In genomic region chr5:74143724-74144330, GRCh38 we compare ENCODE assay signal across 19 cellular contexts.
DNase-seq lines count a peak whose midpoint lies in the region; ATAC-seq, FAIRE-seq and TF ChIP-seq lines count a peak whose summit lies in the region.
"Had no signal": no experiment of that assay in that cellular context is flagged by ENCODE, and none has a peak within 500 bp of the region (broad histone marks: within the 10 kb centered on the region; RNA-seq: fewer than 3 reads in every experiment).

No MANE protein-coding gene starts in this region.

- CTCF ChIA-PET in HepG2 (lab: Yijun Ruan, JAX; ENCODE audit: low intra/inter-chr PET ratio, low total read pairs), result no interaction called here

- peaks cover 4% of the 10 kb centered on the region for H3K4me1 ChIP-seq in mucosa of descending colon (ENCODE audit: low read depth)
- H3K4me1 ChIP-seq in testis, result peaks cover 7% of the 10 kb centered on the region
- no peaks in the 10 kb centered on the region for H3K4me1 ChIP-seq in BE2C
- no peaks in the 10 kb centered on the region for H3K4me1 ChIP-seq in HepG2 (ENCODE audit: insufficient read depth, low read length)

- H3K4me3 ChIP-seq in mucosa of descending colon, result no peak overlapping the region
- H3K4me3 ChIP-seq in testis, result peak overlapping the region; percentile 7 to 43
- H3K4me3 ChIP-seq in BE2C (ENCODE audit: low read depth, low read length), result no peak overlapping the region
- no peak overlapping the region for H3K4me3 ChIP-seq in HepG2 (replicated peaks in 1 of 3; ENCODE audit: insufficient read depth in 1 of 3, low read depth in 2 of 3, low read length in 3 of 3)
- H3K4me3 ChIP-seq: BLaER1 treated with 17β-estradiol and CSF1 and Interleukin-3, amounts not matched to agents 10 nM and 100 nM; PC-9; SK-N-MC had no signal

- POLR2A ChIA-PET in HepG2 (lab: Yijun Ruan, JAX), result no interaction called here

- DNase-seq in RPMI8226 (peak; percentile 64), mucosa of descending colon (peak in 2 of 3 donors; percentile 62), testis (peak; percentile 73), D721Med (ENCODE audit: insufficient read length, low spot score) (no peak), BE2C (no peak), HepG2 (ENCODE audit: low spot score) (no peak), DMS114 treated with DMSO at 0.1 percent for 48 hours (lab: John Stamatoyannopoulos, UW; ENCODE audit: unreplicated experiment) (no peak)
- DNase-seq: KBM-7, NCI-H1092 treated with DMSO at 0.1 percent for 48 hours, NCI-H1694, NCI-H2107, NCI-H226, NCI-H69, PC-9 had no signal

- peaks cover 5% of the 10 kb centered on the region for H3K27me3 Mint-ChIP-seq in brain

- no peaks in the 10 kb centered on the region for H3K36me3 Mint-ChIP-seq in brain

- no peak overlapping the region for H3K9ac ChIP-seq in HepG2 (ENCODE audit: insufficient read depth, low read depth, low read length)
- H3K9ac ChIP-seq: BLaER1 treated with 17β-estradiol and CSF1 and Interleukin-3, amounts not matched to agents 10 nM and 100 nM had no signal

- H3K27me3 ChIP-seq in testis, result no peaks in the 10 kb centered on the region
- H3K27me3 ChIP-seq in BE2C, result no peaks in the 10 kb centered on the region
- H3K27me3 ChIP-seq in HepG2 (ENCODE audit: control insufficient read depth in 1 of 2, insufficient read depth in 2 of 2, low read length in 2 of 2), result peaks cover 0 to 15% of the 10 kb centered on the region in 2 experiments; a peak in 2 of 5 replicates
- H3K27me3 ChIP-seq: BLaER1 treated with 17β-estradiol and CSF1 and Interleukin-3, amounts not matched to agents 10 nM and 100 nM had no signal

- H3K4me3 Mint-ChIP-seq in brain, result no peak overlapping the region

- no peaks in the 10 kb centered on the region for H3K79me2 ChIP-seq in HepG2 (ENCODE audit: insufficient read depth, low read length)

- no peak for TF ChIP-seq POLR2A in testis (IDR thresholded peaks at IDR 0.05)
- TF ChIP-seq POLR2A in HepG2 (IDR thresholded peaks at IDR 0.05; ENCODE audit: insufficient read depth in 1 of 2, low read depth in 2 of 2, low read length in 2 of 2), result no peak

- TF ChIP-seq CTCF in brain (conservative IDR thresholded peaks at IDR 0.05), result no peak
- no peak for TF ChIP-seq CTCF in mucosa of descending colon (IDR thresholded peaks at IDR 0.05)
- TF ChIP-seq CTCF in testis (IDR thresholded peaks at IDR 0.05), result no peak
- TF ChIP-seq CTCF in D721Med (IDR thresholded peaks at IDR 0.05; ENCODE audit: insufficient read depth, missing control alignments), result no peak
- TF ChIP-seq CTCF in BE2C (IDR thresholded peaks at IDR 0.05; ENCODE audit: low read depth, low read length), result no peak
- no peak for TF ChIP-seq CTCF in HepG2 (CRISPR knock-in tag; IDR thresholded peaks at IDR 0.05)

- no peak overlapping the region for H3K4me2 ChIP-seq in HepG2 (ENCODE audit: low read depth, low read length)
- H3K4me2 ChIP-seq: BLaER1 treated with 17β-estradiol and CSF1 and Interleukin-3, amounts not matched to agents 10 nM and 100 nM; PC-9 had no signal

- no peak overlapping the region for H2AFZ ChIP-seq in HepG2 (ENCODE audit: low read length)
- H2AFZ ChIP-seq: PC-9 had no signal

- no peak for TF ChIP-seq EP300 in HepG2 (IDR thresholded peaks at IDR 0.05; ENCODE audit: low read depth in 2 of 2, low read length in 2 of 2)
- no peak for TF ChIP-seq EP300 in HepG2 (CRISPR knock-in tag; IDR thresholded peaks at IDR 0.05; ENCODE audit: borderline replicate concordance)

- H3K27ac ChIP-seq in testis, result no peak overlapping the region
- no peak overlapping the region for H3K27ac ChIP-seq in HepG2 (ENCODE audit: extremely low read length, insufficient read depth, low read length)
- H3K27ac ChIP-seq: BLaER1 treated with 17β-estradiol and CSF1 and Interleukin-3, amounts not matched to agents 10 nM and 100 nM; HL-60; PC-9; SK-N-MC had no signal

- H3K36me3 ChIP-seq in mucosa of descending colon (ENCODE audit: low read depth) (no peaks in the 10 kb centered on the region), testis (ENCODE audit: low read depth, missing control alignments) (no peaks in the 10 kb centered on the region), BE2C (no peaks in the 10 kb centered on the region), HepG2 (replicated peaks in 1 of 2; ENCODE audit: control insufficient read depth in 1 of 2, insufficient read depth in 2 of 2, low read length in 2 of 2) (no peaks in the 10 kb centered on the region)
- H3K36me3 ChIP-seq: BLaER1 treated with 17β-estradiol and CSF1 and Interleukin-3, amounts not matched to agents 10 nM and 100 nM had no signal

- H3K9me3 Mint-ChIP-seq in brain, result peaks cover 0 to 5% (median 3%) of the 10 kb centered on the region in 5 experiments

- H3K27ac Mint-ChIP-seq in brain, result peak overlapping the region in 3 of 5 experiments; percentile 0 to 5 (median 1)

- ATAC-seq in mucosa of descending colon (peak; percentile 67), HepG2 (no peak)

- H3K4me1 Mint-ChIP-seq in brain, result peaks cover 33% of the 10 kb centered on the region

- intact Hi-C loops in mucosa of descending colon (cut with DNase I, micrococcal nuclease) (no loop called here), testis (cut with DNase I; ENCODE audit: low total_unique reads) (no loop called here), HepG2 (cut with micrococcal nuclease; ENCODE audit: unreplicated experiment) (no loop called here)

- BruUV-seq in HepG2 (replicated peaks; lab: Mats Ljungman, UMichigan), result no TSS peak

- no peak for TF ChIP-seq RAD21 in HepG2 (CRISPR knock-in tag; IDR thresholded peaks at IDR 0.05)

- in situ Hi-C loops in HepG2 (cut with HindIII; ENCODE audit: extremely low pct_ligation_motif_present, low pct_unique_long_range_greater_than_20kb), result no loop called here

- no peak for FAIRE-seq in D721Med (lab: Jason Lieb, UNC)
- FAIRE-seq in HepG2 (lab: Jason Lieb, UNC), result no peak
- FAIRE-seq: GM18507 had no signal

- H4K20me1 ChIP-seq in HepG2 (ENCODE audit: insufficient read depth, low read length), result no peaks in the 10 kb centered on the region
- H4K20me1 ChIP-seq: BLaER1 treated with 17β-estradiol and CSF1 and Interleukin-3, amounts not matched to agents 10 nM and 100 nM had no signal

- 46 to 54% methylated on average over 16 of the region's 16 CpGs for WGBS in testis, 2 donors
- WGBS in HepG2 (ENCODE audit: low lambda C conversion rate), result 64% methylated on average over 16 of the region's 16 CpGs

- H3K9me3 ChIP-seq in mucosa of descending colon (no peaks in the 10 kb centered on the region), testis (no peaks in the 10 kb centered on the region), BE2C (no peaks in the 10 kb centered on the region), HepG2 (ENCODE audit: low read length) (no peaks in the 10 kb centered on the region)
- H3K9me3 ChIP-seq: BLaER1 treated with 17β-estradiol and CSF1 and Interleukin-3, amounts not matched to agents 10 nM and 100 nM had no signal

TF ChIP-seq in HepG2, 621 proteins besides CTCF, POLR2A, EP300 and RAD21:
- no peak for TF ChIP-seq ZNF468 (CRISPR knock-in tag; IDR thresholded peaks at IDR 0.05)
- TF ChIP-seq CC2D1A (CRISPR knock-in tag; IDR thresholded peaks at IDR 0.05), result no peak
- no peak for TF ChIP-seq ZFAT (CRISPR knock-in tag; conservative IDR thresholded peaks at IDR 0.05)
- no peak for TF ChIP-seq KLF15 (CRISPR knock-in tag; IDR thresholded peaks at IDR 0.05; ENCODE audit: borderline replicate concordance)
- no peak for TF ChIP-seq BRD4 (CRISPR knock-in tag; IDR thresholded peaks at IDR 0.05)
- no peak for TF ChIP-seq ZNF530 (CRISPR knock-in tag; IDR thresholded peaks at IDR 0.05; ENCODE audit: low read depth)
- TF ChIP-seq, protein P1, sequence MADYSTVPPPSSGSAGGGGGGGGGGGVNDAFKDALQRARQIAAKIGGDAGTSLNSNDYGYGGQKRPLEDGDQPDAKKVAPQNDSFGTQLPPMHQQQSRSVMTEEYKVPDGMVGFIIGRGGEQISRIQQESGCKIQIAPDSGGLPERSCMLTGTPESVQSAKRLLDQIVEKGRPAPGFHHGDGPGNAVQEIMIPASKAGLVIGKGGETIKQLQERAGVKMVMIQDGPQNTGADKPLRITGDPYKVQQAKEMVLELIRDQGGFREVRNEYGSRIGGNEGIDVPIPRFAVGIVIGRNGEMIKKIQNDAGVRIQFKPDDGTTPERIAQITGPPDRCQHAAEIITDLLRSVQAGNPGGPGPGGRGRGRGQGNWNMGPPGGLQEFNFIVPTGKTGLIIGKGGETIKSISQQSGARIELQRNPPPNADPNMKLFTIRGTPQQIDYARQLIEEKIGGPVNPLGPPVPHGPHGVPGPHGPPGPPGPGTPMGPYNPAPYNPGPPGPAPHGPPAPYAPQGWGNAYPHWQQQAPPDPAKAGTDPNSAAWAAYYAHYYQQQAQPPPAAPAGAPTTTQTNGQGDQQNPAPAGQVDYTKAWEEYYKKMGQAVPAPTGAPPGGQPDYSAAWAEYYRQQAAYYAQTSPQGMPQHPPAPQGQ (CRISPR knock-in tag; IDR thresholded peaks at IDR 0.05; ENCODE audit: borderline replicate concordance), result no peak
- no peak for TF ChIP-seq ATF7 (IDR thresholded peaks at IDR 0.05)
- TF ChIP-seq ATF7 (CRISPR knock-in tag; IDR thresholded peaks at IDR 0.05), result no peak
- TF ChIP-seq ZNF543 (CRISPR knock-in tag; IDR thresholded peaks at IDR 0.05), result no peak
- TF ChIP-seq KAT7 (CRISPR knock-in tag; IDR thresholded peaks at IDR 0.05; ENCODE audit: borderline replicate concordance), result no peak
- TF ChIP-seq STAT5B (CRISPR knock-in tag; IDR thresholded peaks at IDR 0.05), result no peak
- no peak for TF ChIP-seq IRX3 (CRISPR knock-in tag; IDR thresholded peaks at IDR 0.05; ENCODE audit: borderline replicate concordance, low read depth)
- no peak for TF ChIP-seq NR2F2 (IDR thresholded peaks at IDR 0.05; ENCODE audit: borderline replicate concordance, low read depth)

Comparison
In these comparisons a context has a peak if more than half of its experiments do, and no peak if none do; other contexts are left out.
1. DNase-seq: peak in RPMI8226 (single experiment), mucosa of descending colon (2 of 3) and testis (single experiment); none in D721Med (single experiment), BE2C (single experiment), HepG2 (single experiment) and DMS114 treated with DMSO at 0.1 percent for 48 hours (single experiment).
2. H3K4me3 ChIP-seq: peak in testis (2 of 2); none in mucosa of descending colon (single experiment), BE2C (single experiment) and HepG2 (0 of 3).